14 cellular contexts compared by ENCODE assay signal in genomic region chr16:75317101-75317522, GRCh38.
DNase-seq lines count a peak whose midpoint lies in the region; ATAC-seq, FAIRE-seq and TF ChIP-seq lines count a peak whose summit lies in the region.
"Had no signal": no experiment of that assay in that cellular context is flagged by ENCODE, and none has a peak within 500 bp of the region (broad histone marks: within the 10 kb centered on the region; RNA-seq: fewer than 3 reads in every experiment).

No MANE protein-coding gene starts in this region.

- TF ChIP-seq CTCF in fibroblast of mammary gland (conservative IDR thresholded peaks at IDR 0.05; ENCODE audit: control insufficient read depth, insufficient read depth, low read depth, low read length): no peak
- no peak for TF ChIP-seq CTCF in osteocyte (IDR thresholded peaks at IDR 0.05)

- ATAC-seq in HG03097 (IDR thresholded peaks at IDR 0.05; ENCODE audit: low FRiP score, unreplicated experiment): no peak

- no peak for TF ChIP-seq POLR2A in GM12891 (IDR thresholded peaks at IDR 0.05; ENCODE audit: low read depth, low read length)

- H3K4me1 Mint-ChIP-seq in osteocyte (ENCODE audit: unreplicated experiment): peaks cover 40% of the 10 kb centered on the region

- peak overlapping the region; percentile 77 for H3K27ac Mint-ChIP-seq in osteocyte (ENCODE audit: unreplicated experiment)
- H3K27ac Mint-ChIP-seq: activated naive CD8-positive, alpha-beta T cell; dendritic cell treated with granulocyte-macrophage colony-stimulating factor and Interleukin-4, amounts not matched to agents 40 ng/mL and 50 ng/mL, for 4 days had no signal

- H3K36me3 Mint-ChIP-seq in osteocyte (ENCODE audit: unreplicated experiment): peaks cover 11% of the 10 kb centered on the region

- DNase-seq in GM12891 (ENCODE audit: insufficient read length, low spot score): no peak
- DNase-seq in NCI-H226: peak; percentile 81
- DNase-seq in fibroblast of mammary gland (ENCODE audit: low read depth): peak; percentile 35
- DNase-seq in osteocyte (ENCODE audit: extremely low spot score, unreplicated experiment): no peak
- DNase-seq in NCI-H187 (lab: John Stamatoyannopoulos, UW): no peak
- DNase-seq in T-helper 1 cell: no peak
- DNase-seq in HuH-7 (ENCODE audit: low spot score): no peak
- DNase-seq: occipital lobe; stimulated activated CD4-positive, alpha-beta T cell treated with anti-CD3 and anti-CD28 coated beads, Interleukin-1b, Interleukin-23, amount 100 ng/mL, for 48 hours had no signal

- no peak overlapping the region for H3K4me3 Mint-ChIP-seq in osteocyte (ENCODE audit: unreplicated experiment)
- H3K4me3 Mint-ChIP-seq: activated naive CD8-positive, alpha-beta T cell; dendritic cell treated with granulocyte-macrophage colony-stimulating factor and Interleukin-4, amounts not matched to agents 40 ng/mL and 50 ng/mL, for 4 days had no signal

- FAIRE-seq in GM12891 (lab: Jason Lieb, UNC): peak; percentile 66
- FAIRE-seq: frontal cortex had no signal

- H3K27me3 Mint-ChIP-seq in osteocyte (ENCODE audit: unreplicated experiment): no peaks in the 10 kb centered on the region
- H3K27me3 Mint-ChIP-seq: activated naive CD8-positive, alpha-beta T cell had no signal

- H3K9me3 Mint-ChIP-seq in osteocyte (ENCODE audit: unreplicated experiment): no peaks in the 10 kb centered on the region
- H3K9me3 Mint-ChIP-seq: dendritic cell treated with granulocyte-macrophage colony-stimulating factor and Interleukin-4, amounts not matched to agents 40 ng/mL and 50 ng/mL, for 4 days had no signal

- H3K4me3 ChIP-seq in fibroblast of mammary gland (ENCODE audit: control insufficient read depth, low read depth, low read length): no peak overlapping the region
- H3K4me3 ChIP-seq: BLaER1 had no signal

TF ChIP-seq in GM12891, 5 proteins besides CTCF, POLR2A, EP300 and RAD21:
- TF ChIP-seq TAF1 (IDR thresholded peaks at IDR 0.05; ENCODE audit: low read depth, low read length): no peak
- peak; percentile 60 for TF ChIP-seq SPI1 (IDR thresholded peaks at IDR 0.05; ENCODE audit: low read depth, low read length)
TF ChIP-seq in GM12891: peak in this region for 1.

Comparison
In these comparisons a context has a peak if more than half of its experiments do, and no peak if none do; other contexts are left out.
1. DNase-seq: peak in NCI-H226 (single experiment) and fibroblast of mammary gland (single experiment); none in GM12891 (single experiment), osteocyte (single experiment), NCI-H187 (0 of 2), T-helper 1 cell (0 of 5) and HuH-7 (single experiment).